Comparison of ENCODE assay signal across 1 cellular context in the genomic region with DNA sequence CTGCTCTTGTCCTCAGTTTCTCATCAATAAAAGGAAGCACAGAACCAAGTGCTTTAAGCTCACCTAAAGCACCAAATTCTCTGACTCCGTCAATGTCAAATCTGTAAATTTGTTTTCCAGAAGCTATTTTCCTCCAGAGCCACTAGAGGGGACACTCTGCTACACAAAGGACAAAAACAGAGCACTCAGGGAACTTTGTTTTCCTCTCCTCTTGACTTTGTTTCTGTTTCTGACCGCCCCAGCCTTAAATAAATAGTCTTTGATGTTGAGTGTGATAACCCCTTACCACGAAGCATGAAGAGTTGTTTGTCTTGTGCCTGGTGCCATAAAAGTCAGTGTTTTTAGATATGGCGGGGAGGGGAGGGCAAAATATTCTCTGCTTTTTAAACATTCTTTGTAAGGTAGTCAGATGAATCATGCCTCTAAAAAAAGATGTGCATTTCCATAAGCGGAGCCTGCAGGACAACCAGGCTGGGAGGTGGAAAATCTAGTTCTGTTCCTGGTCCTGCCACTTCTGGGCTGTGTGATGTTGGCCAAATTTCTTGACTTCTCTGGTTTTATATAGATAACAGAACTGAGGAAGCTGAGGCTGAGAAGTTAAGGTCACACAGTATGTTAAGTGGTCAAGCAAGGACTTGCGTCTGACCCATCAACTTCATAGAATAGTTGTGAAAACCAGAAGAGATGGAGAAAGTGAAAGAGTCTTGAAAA.
TF ChIP-seq lines count a peak whose summit lies in the region.

No MANE protein-coding gene starts in this region.

TF ChIP-seq in HepG2, 621 proteins besides CTCF, POLR2A, EP300 and RAD21 (continued from another document and continues in another):
- peak; percentile 94 for TF ChIP-seq ARID5B (CRISPR knock-in tag; IDR thresholded peaks at IDR 0.05)
- peak; percentile 32; the same call in 1 of the 2 replicates for TF ChIP-seq KDM6A (CRISPR knock-in tag; IDR thresholded peaks at IDR 0.05; ENCODE audit: low read depth)
- no peak for TF ChIP-seq IRF1 (CRISPR knock-in tag; IDR thresholded peaks at IDR 0.05; ENCODE audit: low read depth)
- TF ChIP-seq KDM1A (CRISPR knock-in tag; IDR thresholded peaks at IDR 0.05), result peak; percentile 97
- TF ChIP-seq HNF1B (CRISPR knock-in tag; IDR thresholded peaks at IDR 0.05), result peak; percentile 90
- peak; percentile 47 for TF ChIP-seq ZEB1 (IDR thresholded peaks at IDR 0.05; ENCODE audit: insufficient replicate concordance, low read depth)
- TF ChIP-seq, protein P1, sequence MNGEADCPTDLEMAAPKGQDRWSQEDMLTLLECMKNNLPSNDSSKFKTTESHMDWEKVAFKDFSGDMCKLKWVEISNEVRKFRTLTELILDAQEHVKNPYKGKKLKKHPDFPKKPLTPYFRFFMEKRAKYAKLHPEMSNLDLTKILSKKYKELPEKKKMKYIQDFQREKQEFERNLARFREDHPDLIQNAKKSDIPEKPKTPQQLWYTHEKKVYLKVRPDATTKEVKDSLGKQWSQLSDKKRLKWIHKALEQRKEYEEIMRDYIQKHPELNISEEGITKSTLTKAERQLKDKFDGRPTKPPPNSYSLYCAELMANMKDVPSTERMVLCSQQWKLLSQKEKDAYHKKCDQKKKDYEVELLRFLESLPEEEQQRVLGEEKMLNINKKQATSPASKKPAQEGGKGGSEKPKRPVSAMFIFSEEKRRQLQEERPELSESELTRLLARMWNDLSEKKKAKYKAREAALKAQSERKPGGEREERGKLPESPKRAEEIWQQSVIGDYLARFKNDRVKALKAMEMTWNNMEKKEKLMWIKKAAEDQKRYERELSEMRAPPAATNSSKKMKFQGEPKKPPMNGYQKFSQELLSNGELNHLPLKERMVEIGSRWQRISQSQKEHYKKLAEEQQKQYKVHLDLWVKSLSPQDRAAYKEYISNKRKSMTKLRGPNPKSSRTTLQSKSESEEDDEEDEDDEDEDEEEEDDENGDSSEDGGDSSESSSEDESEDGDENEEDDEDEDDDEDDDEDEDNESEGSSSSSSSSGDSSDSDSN (CRISPR knock-in tag; IDR thresholded peaks at IDR 0.05), result peak; percentile 31; the same call in 1 of the 2 replicates
- peak; percentile 79 for TF ChIP-seq ZNF430 (CRISPR knock-in tag; IDR thresholded peaks at IDR 0.05)
- TF ChIP-seq NR2F6 (IDR thresholded peaks at IDR 0.05), result peak; percentile 94
- TF ChIP-seq NR2F6 (CRISPR knock-in tag; IDR thresholded peaks at IDR 0.05), result peak; percentile 91
- peak; percentile 82; the same call in 1 of the 2 replicates for TF ChIP-seq TBX3 (IDR thresholded peaks at IDR 0.05; ENCODE audit: borderline replicate concordance)
- peak; percentile 81 for TF ChIP-seq ZMYM4 (CRISPR knock-in tag; IDR thresholded peaks at IDR 0.05)
- peak; percentile 66; the same call in 1 of the 2 replicates for TF ChIP-seq ZNF746 (CRISPR knock-in tag; IDR thresholded peaks at IDR 0.05)
- no peak for TF ChIP-seq TRIM24 (CRISPR knock-in tag; IDR thresholded peaks at IDR 0.05)
- peak; percentile 31; the same call in 1 of the 2 replicates for TF ChIP-seq ELF1 (CRISPR knock-in tag; IDR thresholded peaks at IDR 0.05)
- TF ChIP-seq BCL6 (CRISPR knock-in tag; IDR thresholded peaks at IDR 0.05), result peak; percentile 91
- TF ChIP-seq REST (IDR thresholded peaks at IDR 0.05; ENCODE audit: borderline replicate concordance in 1 of 2, low read depth in 1 of 2, low read length in 2 of 2), result 0 out of 4 replicates have a peak, but pooled peaks of 1 of the 2 experiments have one; percentile 20
- TF ChIP-seq, protein P2, sequence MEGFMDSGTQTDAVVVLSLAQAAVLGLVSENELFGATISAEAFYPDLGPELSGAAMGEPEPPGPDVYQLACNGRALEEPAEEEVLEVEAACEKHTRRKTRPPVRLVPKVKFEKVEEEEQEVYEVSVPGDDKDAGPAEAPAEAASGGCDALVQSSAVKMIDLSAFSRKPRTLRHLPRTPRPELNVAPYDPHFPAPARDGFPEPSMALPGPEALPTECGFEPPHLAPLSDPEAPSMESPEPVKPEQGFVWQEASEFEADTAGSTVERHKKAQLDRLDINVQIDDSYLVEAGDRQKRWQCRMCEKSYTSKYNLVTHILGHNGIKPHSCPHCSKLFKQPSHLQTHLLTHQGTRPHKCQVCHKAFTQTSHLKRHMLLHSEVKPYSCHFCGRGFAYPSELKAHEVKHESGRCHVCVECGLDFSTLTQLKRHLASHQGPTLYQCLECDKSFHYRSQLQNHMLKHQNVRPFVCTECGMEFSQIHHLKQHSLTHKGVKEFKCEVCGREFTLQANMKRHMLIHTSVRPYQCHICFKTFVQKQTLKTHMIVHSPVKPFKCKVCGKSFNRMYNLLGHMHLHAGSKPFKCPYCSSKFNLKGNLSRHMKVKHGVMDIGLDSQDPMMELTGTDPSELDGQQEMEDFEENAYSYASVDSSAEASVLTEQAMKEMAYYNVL (CRISPR knock-in tag; IDR thresholded peaks at IDR 0.05; ENCODE audit: borderline replicate concordance), result peak; percentile 84
- TF ChIP-seq ZNF768 (CRISPR knock-in tag; IDR thresholded peaks at IDR 0.05), result peak; percentile 95; the same call in 1 of the 2 replicates
- peak; percentile 57; the same call in 1 of the 2 replicates for TF ChIP-seq ZNF574 (CRISPR knock-in tag; IDR thresholded peaks at IDR 0.05)
- peak; percentile 30; the same call in 1 of the 2 replicates for TF ChIP-seq ARID4A (CRISPR knock-in tag; IDR thresholded peaks at IDR 0.05; ENCODE audit: borderline replicate concordance)
- 0 out of 2 replicates have a peak, but pooled peaks have one; percentile 22 for TF ChIP-seq ZNF501 (CRISPR knock-in tag; IDR thresholded peaks at IDR 0.05)
- no peak for TF ChIP-seq ZNF570 (CRISPR knock-in tag; IDR thresholded peaks at IDR 0.05; ENCODE audit: borderline replicate concordance)
- no peak for TF ChIP-seq TCF12 (IDR thresholded peaks at IDR 0.05)
- peak; percentile 52; the same call in 1 of the 2 replicates for TF ChIP-seq TCF12 (CRISPR knock-in tag; IDR thresholded peaks at IDR 0.05)
- peak; percentile 91; the same call in 1 of the 2 replicates for TF ChIP-seq CBFB (CRISPR knock-in tag; IDR thresholded peaks at IDR 0.05)
- peak; percentile 27; the same call in 1 of the 2 replicates for TF ChIP-seq RFXANK (CRISPR knock-in tag; IDR thresholded peaks at IDR 0.05)
- TF ChIP-seq BORCS8-MEF2B (CRISPR knock-in tag; IDR thresholded peaks at IDR 0.05), result no peak
